15 cellular contexts compared by ENCODE assay signal in genomic region chr10:5960070-5960972, GRCh38. TPM values are rescaled to one million over a fixed set of nuclear protein-coding genes. Genes with fewer than 3 reads are reported as not detected.
DNase-seq lines count a peak whose midpoint lies in the region; TF ChIP-seq lines count a peak whose summit lies in the region.
"Had no signal": no experiment of that assay in that cellular context is flagged by ENCODE, and none has a peak within 500 bp of the region (broad histone marks: within the 10 kb centered on the region; RNA-seq: fewer than 3 reads in every experiment).

No MANE protein-coding gene starts in this region.

- H3K27me3 ChIP-seq in ovary = no peaks in the 10 kb centered on the region
- H3K27me3 ChIP-seq: Peyer's patch, transverse colon had no signal

- no peaks in the 10 kb centered on the region for H3K36me3 ChIP-seq in ovary

- TF ChIP-seq CTCF in GM13976 (IDR thresholded peaks at IDR 0.05; ENCODE audit: borderline replicate concordance, control extremely low read depth, extremely low read depth, insufficient read depth, missing control alignments) (no peak), fibroblast of pulmonary artery (IDR thresholded peaks at IDR 0.05; ENCODE audit: low read length, missing control alignments) (no peak), ovary (IDR thresholded peaks at IDR 0.05) (no peak)

- H3K4me3 ChIP-seq in fibroblast of pulmonary artery (replicated peaks; ENCODE audit: low read depth, low read length) (no peak overlapping the region), ovary (no peak overlapping the region)
- H3K4me3 ChIP-seq: Peyer's patch, smooth muscle cell, transverse colon had no signal

- no peaks in the 10 kb centered on the region for H3K4me1 ChIP-seq in ovary (ENCODE audit: insufficient read depth)
- H3K4me1 ChIP-seq: Peyer's patch had no signal

- 70 to 73% (median 73%) methylated on average over 18 of the region's 18 CpGs for WGBS in ovary, 3 donors

- H3K27ac ChIP-seq in ovary = no peak overlapping the region
- H3K27ac ChIP-seq: Peyer's patch, transverse colon had no signal

- no peak for TF ChIP-seq POLR2A in ovary (IDR thresholded peaks at IDR 0.05)

- DNase-seq in GM13976 (ENCODE audit: low spot score) = peak; percentile 23
- DNase-seq in RPMI7951 (ENCODE audit: low read depth) = peak; percentile 57
- peak; percentile 67 for DNase-seq in fibroblast of pulmonary artery (ENCODE audit: low read depth)
- peak in 4 of 5 donors; percentile 4 to 17 (median 13) for DNase-seq in ovary
- no peak for DNase-seq in SHP77 (lab: John Stamatoyannopoulos, UW)
- DNase-seq in nucleus accumbens (lab: John Stamatoyannopoulos, UW) = no peak
- no peak for DNase-seq in NCI-H82 treated with DMSO at 0.1 percent for 48 hours (lab: John Stamatoyannopoulos, UW; ENCODE audit: unreplicated experiment)
- DNase-seq: activated gamma-delta T cell, C1 segment of cervical spinal cord, dermis blood vessel endothelial cell, NCI-H1092 treated with DMSO at 0.1 percent for 48 hours, occipital lobe, transverse colon had no signal

- in situ Hi-C loops in GM13976 (cut with MboI; ENCODE audit: low sequenced_read_pairs, unreplicated experiment) = no loop called here

- H3K9me3 ChIP-seq in ovary = no peaks in the 10 kb centered on the region
- H3K9me3 ChIP-seq: Peyer's patch, transverse colon had no signal

- intact Hi-C loops in ovary (cut with DNase I) = no loop called here

- TF ChIP-seq EP300 in ovary (IDR thresholded peaks at IDR 0.05) = no peak

RNA-seq across cellular contexts. Expression of gene IL15RA, which starts 17.0 kb away (rescaled TPM):
- 15.3 and 18.5 TPM in 2 replicates for total RNA-seq in RPMI7951 (2014; rRNA removed; shearing (Covaris generic))
- 10 to 100 TPM in 1 of 7 donors, 1 to 10 TPM in 6; 2.7 to 15.2 (median 6.2) TPM for total RNA-seq in ovary
- polyA plus RNA-seq in ovary = 10 to 100 TPM in 1 of 2 donors, 1 to 10 TPM in 1; 6.3 to 10.0 TPM
- total RNA-seq: occipital lobe had no signal

Comparison
In these comparisons a context has a peak if more than half of its experiments do, and no peak if none do; other contexts are left out.
1. DNase-seq: peak in GM13976 (single experiment), RPMI7951 (single experiment), fibroblast of pulmonary artery (single experiment) and ovary (4 of 5); none in SHP77 (0 of 2), nucleus accumbens (0 of 56) and NCI-H82 treated with DMSO at 0.1 percent for 48 hours (single experiment).